ENCODE assay signal across 9 cellular contexts in genomic region chr14:35883677-35884293, GRCh38. TPM values are rescaled to one million over a fixed set of nuclear protein-coding genes. Genes with fewer than 3 reads are reported as not detected.
DNase-seq lines count a peak whose midpoint lies in the region; ATAC-seq, FAIRE-seq and TF ChIP-seq lines count a peak whose summit lies in the region.
"Had no signal": no experiment of that assay in that cellular context is flagged by ENCODE, and none has a peak within 500 bp of the region (broad histone marks: within the 10 kb centered on the region; RNA-seq: fewer than 3 reads in every experiment).

No MANE protein-coding gene starts in this region.

- no peaks in the 10 kb centered on the region for H3K9me3 ChIP-seq in OCI-LY7 (ENCODE audit: low read length)
- H3K9me3 ChIP-seq in endothelial cell of umbilical vein (replicated peaks; ENCODE audit: control insufficient read depth, insufficient read depth, low read length) = no peaks in the 10 kb centered on the region

- no peaks in the 10 kb centered on the region for H3K9me2 ChIP-seq in OCI-LY7 (ENCODE audit: insufficient read depth, low read length)

- no peak for TF ChIP-seq POLR2A in endothelial cell of umbilical vein (IDR thresholded peaks at IDR 0.05; ENCODE audit: low read depth, low read length)

- POLR2A ChIA-PET in OCI-LY7 (lab: Charles Lee) = interaction anchor here (0.8 to 1.0 kb wide), 2 partner anchors 46 to 185 kb away, joined by 3 read pairs; no protein-coding TSS in a partner anchor
- POLR2A ChIA-PET in endothelial cell of umbilical vein (lab: Charles Lee) = interaction anchor here (0.5 kb wide), 1 partner anchor 58 kb away, joined by 3 read pairs; the partner anchor contains the start of gene BRMS1L

- peaks cover 11% of the 10 kb centered on the region for H3K27me3 Mint-ChIP-seq in osteocyte (ENCODE audit: unreplicated experiment)

- H3K9me3 Mint-ChIP-seq in osteocyte (ENCODE audit: unreplicated experiment) = no peaks in the 10 kb centered on the region

- ATAC-seq in HG02870 (IDR thresholded peaks at IDR 0.05; ENCODE audit: unreplicated experiment) = peak; percentile 40

- peak overlapping the region; percentile 15; the same call in 1 of the 2 replicates for H2AFZ ChIP-seq in OCI-LY7 (ENCODE audit: low read length)
- H2AFZ ChIP-seq in endothelial cell of umbilical vein (ENCODE audit: low read depth, low read length) = no peak overlapping the region

- H3K27ac ChIP-seq in OCI-LY7 (ENCODE audit: low read depth, low read length, poor library complexity, severe bottlenecking) (no peak overlapping the region), endothelial cell of umbilical vein (ENCODE audit: insufficient read depth, low read depth, low read length) (no peak overlapping the region)

- H3K4me3 Mint-ChIP-seq in osteocyte (ENCODE audit: unreplicated experiment) = no peak overlapping the region
- H3K4me3 Mint-ChIP-seq: CD8-positive, alpha-beta memory T cell had no signal

- no peaks in the 10 kb centered on the region for H3K9me1 ChIP-seq in endothelial cell of umbilical vein (replicated peaks; ENCODE audit: control insufficient read depth, extremely low read depth, insufficient read depth, low read length)

- peaks cover 2 to 4% of the 10 kb centered on the region in 2 experiments for H3K27me3 ChIP-seq in endothelial cell of umbilical vein (ENCODE audit: control insufficient read depth in 2 of 2, insufficient read depth in 2 of 2, low read length in 2 of 2)

- DNase-seq in NCI-H1436 (lab: John Stamatoyannopoulos, UW) = peak; percentile 35
- DNase-seq in NCI-H1436 treated with DMSO at 0.1 percent for 48 hours (lab: John Stamatoyannopoulos, UW) = no peak
- DNase-seq in OCI-LY7 (ENCODE audit: low spot score) = peak; percentile 49
- no peak for DNase-seq in endothelial cell of umbilical vein (ENCODE audit: low read depth, low spot score)
- no peak for DNase-seq in osteocyte (ENCODE audit: extremely low spot score, unreplicated experiment)
- no peak for DNase-seq in epidermal melanocyte (ENCODE audit: insufficient read length, low spot score)
- DNase-seq in occipital lobe (lab: John Stamatoyannopoulos, UW) = no peak

- no peaks in the 10 kb centered on the region for H3K36me3 Mint-ChIP-seq in osteocyte (ENCODE audit: unreplicated experiment)
- H3K36me3 Mint-ChIP-seq: CD8-positive, alpha-beta memory T cell had no signal

- no peaks in the 10 kb centered on the region for H4K20me1 ChIP-seq in OCI-LY7 (ENCODE audit: insufficient read depth, low read length)
- no peaks in the 10 kb centered on the region for H4K20me1 ChIP-seq in endothelial cell of umbilical vein (replicated peaks; ENCODE audit: control insufficient read depth, extremely low read depth, insufficient read depth, low read length)

- peaks cover 11% of the 10 kb centered on the region for H3K4me1 Mint-ChIP-seq in osteocyte (ENCODE audit: unreplicated experiment)
- H3K4me1 Mint-ChIP-seq: CD8-positive, alpha-beta memory T cell had no signal

- intact Hi-C loops in OCI-LY7 (cut with micrococcal nuclease; ENCODE audit: unreplicated experiment) = loop anchor here (10.0 kb wide), 2 partner anchors 181 to 491 kb away; no protein-coding TSS in a partner anchor
- intact Hi-C loops in endothelial cell of umbilical vein (cut with micrococcal nuclease) = loop anchor here (2.0 to 5.0 kb wide), 3 partner anchors 489 to 721 kb away; no protein-coding TSS in a partner anchor

- no peaks in the 10 kb centered on the region for H3K36me3 ChIP-seq in OCI-LY7 (ENCODE audit: insufficient read depth, low read length)
- H3K36me3 ChIP-seq in endothelial cell of umbilical vein (ENCODE audit: control insufficient read depth in 2 of 2, extremely low read depth in 1 of 2, insufficient read depth in 2 of 2, low read length in 2 of 2) = no peaks in the 10 kb centered on the region

- no peak overlapping the region for H3K4me3 ChIP-seq in OCI-LY7 (ENCODE audit: low read depth, low read length, poor library complexity, severe bottlenecking)
- no peak overlapping the region for H3K4me3 ChIP-seq in endothelial cell of umbilical vein (replicated peaks in 1 of 3; ENCODE audit: insufficient read depth in 1 of 3, low read depth in 1 of 3, low read length in 3 of 3)

- CTCF ChIA-PET in OCI-LY7 (lab: Charles Lee; ENCODE audit: unreplicated experiment) = no interaction called here
- CTCF ChIA-PET in endothelial cell of umbilical vein (lab: Charles Lee) = interaction anchor here (1.0 to 2.7 kb wide), 6 partner anchors 14 to 1266 kb away, joined by 3 to 19 read pairs (median 6); no protein-coding TSS in a partner anchor

- H3K4me2 ChIP-seq in OCI-LY7 (ENCODE audit: low read length) = no peak overlapping the region
- H3K4me2 ChIP-seq in endothelial cell of umbilical vein (ENCODE audit: insufficient read depth, low read length) = no peak overlapping the region

- peak; percentile 96 for TF ChIP-seq CTCF in OCI-LY7 (conservative IDR thresholded peaks at IDR 0.05; ENCODE audit: low read length)
- peak; percentile 52 to 53 for TF ChIP-seq CTCF in endothelial cell of umbilical vein (IDR thresholded peaks at IDR 0.05; ENCODE audit: extremely low read depth in 1 of 2, insufficient read depth in 1 of 2, low read depth in 1 of 2, low read length in 2 of 2)
- TF ChIP-seq CTCF in osteocyte (IDR thresholded peaks at IDR 0.05) = peak; percentile 70

- H3K79me2 ChIP-seq in OCI-LY7 (ENCODE audit: insufficient read depth, low read depth, low read length) (no peaks in the 10 kb centered on the region), endothelial cell of umbilical vein (ENCODE audit: control insufficient read depth, insufficient read depth, low read length) (no peaks in the 10 kb centered on the region)

- no peak overlapping the region for H3K9ac ChIP-seq in endothelial cell of umbilical vein (replicated peaks; ENCODE audit: extremely low read depth, insufficient read depth, low read length)

- FAIRE-seq in endothelial cell of umbilical vein (lab: Jason Lieb, UNC) = peak; percentile 52

- BruUV-seq in OCI-LY7 (replicated peaks; lab: Mats Ljungman, UMichigan) = no TSS peak
- no TSS peak for BruUV-seq in endothelial cell of umbilical vein (replicated peaks; lab: Mats Ljungman, UMichigan)

- no peaks in the 10 kb centered on the region for H3K4me1 ChIP-seq in OCI-LY7 (ENCODE audit: insufficient read depth, low read length, poor library complexity, severe bottlenecking)
- H3K4me1 ChIP-seq in endothelial cell of umbilical vein (ENCODE audit: control insufficient read depth, extremely low read depth, insufficient read depth, low read length) = peaks cover 6% of the 10 kb centered on the region

- H3K27ac Mint-ChIP-seq in osteocyte (ENCODE audit: unreplicated experiment) = no peak overlapping the region
- H3K27ac Mint-ChIP-seq: CD8-positive, alpha-beta memory T cell had no signal

- dilution Hi-C loops in endothelial cell of umbilical vein (cut with MboI; ENCODE audit: extremely low pct_ligation_motif_present, low sequenced_read_pairs) = no loop called here

TF ChIP-seq in endothelial cell of umbilical vein, 7 proteins besides CTCF, POLR2A, EP300 and RAD21:
- TF ChIP-seq EZH2 (IDR thresholded peaks at IDR 0.05; ENCODE audit: borderline replicate concordance, low read depth, low read length, severe bottlenecking) (no peak), MYC (IDR thresholded peaks at IDR 0.05; ENCODE audit: low read depth, low read length) (no peak)

RNA-seq across cellular contexts. Expression of gene BRMS1L, which starts 57.6 kb away (rescaled TPM):
- 4.5 and 7.8 TPM in 2 replicates for total RNA-seq in OCI-LY7 (2014; rRNA removed; shearing (Covaris generic))
- 5.7 and 8.1 TPM in 2 replicates for total RNA-seq in OCI-LY7 (2022)
- total RNA-seq in endothelial cell of umbilical vein = 7.7 and 11.2 TPM in 2 replicates
- 2.5 and 4.0 TPM in 2 replicates for polyA plus RNA-seq in endothelial cell of umbilical vein
- polyA plus RNA-seq in endothelial cell of umbilical vein (2011; cell fraction: cytosol; rRNA removed) = 4.3 and 4.8 TPM in 2 replicates
- 8.5 and 11.8 TPM in 2 replicates for polyA plus RNA-seq in endothelial cell of umbilical vein (2011; cell fraction: nucleus; rRNA removed)
- polyA plus RNA-seq in endothelial cell of umbilical vein (2012) = 6.4 and 10.2 TPM in 2 replicates
- 2.6 and 6.2 TPM in 2 replicates for polyA minus RNA-seq in endothelial cell of umbilical vein
- polyA minus RNA-seq in endothelial cell of umbilical vein (2011; cell fraction: cytosol; rRNA and poly(A)+ RNA removed) = 2.8 TPM
- polyA minus RNA-seq in endothelial cell of umbilical vein (2011; cell fraction: nucleus; rRNA and poly(A)+ RNA removed) = 6.7 and 9.5 TPM in 2 replicates
- total RNA-seq in osteocyte = 13.5 and 14.2 TPM in 2 replicates
- total RNA-seq in occipital lobe = 19.0 TPM

Comparison
In these comparisons a context has a peak if more than half of its experiments do, and no peak if none do; other contexts are left out.
1. DNase-seq: peak in NCI-H1436 (single experiment) and OCI-LY7 (single experiment); none in NCI-H1436 treated with DMSO at 0.1 percent for 48 hours (single experiment), endothelial cell of umbilical vein (single experiment), osteocyte (single experiment), epidermal melanocyte (single experiment) and occipital lobe (single experiment).
2. Peak in every context shown above with its lines, with median percentiles within 50 percentile points of each other: CTCF ChIP-seq.